ENCODE assay signal across 9 cellular contexts in the genomic region with DNA sequence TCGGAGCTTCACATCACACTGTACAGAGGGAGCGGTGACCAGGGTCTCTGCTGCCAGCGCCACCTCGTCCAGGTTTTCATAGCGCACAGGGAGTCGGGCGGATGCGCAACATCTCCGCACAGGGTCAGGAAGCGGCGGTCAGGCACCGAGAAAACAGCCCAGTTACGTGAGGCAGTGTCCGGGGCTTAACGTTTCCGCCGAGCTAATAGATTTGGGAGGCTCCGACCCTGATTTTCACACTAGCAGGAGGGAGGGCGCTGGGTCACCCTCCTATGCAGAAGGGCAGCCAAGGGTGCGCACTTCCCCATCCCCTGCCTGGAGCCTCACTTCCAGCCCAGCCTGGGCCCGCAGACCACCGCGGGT. TPM values are rescaled to one million over a fixed set of nuclear protein-coding genes. Genes with fewer than 3 reads are reported as not detected.
DNase-seq lines count a peak whose midpoint lies in the region; ATAC-seq and TF ChIP-seq lines count a peak whose summit lies in the region.
"Had no signal": no experiment of that assay in that cellular context is flagged by ENCODE, and none has a peak within 500 bp of the region (broad histone marks: within the 10 kb centered on the region; RNA-seq: fewer than 3 reads in every experiment).

No MANE protein-coding gene starts in this region.

- peak overlapping the region; percentile 77 for H2AFZ ChIP-seq in neuron (ENCODE audit: low read depth, low read length)

- H3K4me3 ChIP-seq in CD8-positive, alpha-beta memory T cell (ENCODE audit: low read length): peak overlapping the region; percentile 39
- H3K4me3 ChIP-seq in neuron (ENCODE audit: low read length): peak overlapping the region; percentile 48

- no peak overlapping the region for H3K27ac ChIP-seq in CD8-positive, alpha-beta memory T cell (ENCODE audit: low read depth, low read length)

- H3K36me3 Mint-ChIP-seq in CD8-positive, alpha-beta memory T cell: peaks cover 0 to 4% (median 2%) of the 10 kb centered on the region in 3 donors
- peaks cover 20% of the 10 kb centered on the region for H3K36me3 Mint-ChIP-seq in endothelial cell (ENCODE audit: low read depth, unreplicated experiment)

- H3K27me3 ChIP-seq in CD8-positive, alpha-beta memory T cell (ENCODE audit: insufficient read depth, low read length, poor library complexity, severe bottlenecking): peaks cover 25% of the 10 kb centered on the region
- peaks cover 77% of the 10 kb centered on the region for H3K27me3 ChIP-seq in neuron (ENCODE audit: insufficient read depth, low read length)

- no peak for TF ChIP-seq CTCF in endothelial cell (IDR thresholded peaks at IDR 0.05; ENCODE audit: unreplicated experiment)

- DNase-seq in CD8-positive, alpha-beta memory T cell: no peak
- DNase-seq in NCI-H748 treated with DMSO at 0.1 percent for 48 hours (lab: John Stamatoyannopoulos, UW): peak; percentile 26
- DNase-seq in endothelial cell (ENCODE audit: low spot score): peak; percentile 53
- DNase-seq in OCI-M1 (lab: John Stamatoyannopoulos, UW): no peak
- DNase-seq in AG20443 (ENCODE audit: low spot score): no peak

- POLR2A ChIA-PET in CD8-positive, alpha-beta memory T cell (lab: Charles Lee): no interaction called here

- H3K36me3 ChIP-seq in CD8-positive, alpha-beta memory T cell (ENCODE audit: insufficient read depth, low read length): no peaks in the 10 kb centered on the region
- H3K36me3 ChIP-seq in neuron (ENCODE audit: insufficient read depth, low read length): no peaks in the 10 kb centered on the region

- CTCF ChIA-PET in CD8-positive, alpha-beta memory T cell (lab: Charles Lee): no interaction called here

- peaks cover 79 to 90% of the 10 kb centered on the region in 2 donors for H3K27me3 Mint-ChIP-seq in CD8-positive, alpha-beta memory T cell
- H3K27me3 Mint-ChIP-seq in endothelial cell (ENCODE audit: unreplicated experiment): peaks cover 33% of the 10 kb centered on the region

- peak overlapping the region in 3 of 8 donors; percentile 17 to 47 (median 43) for H3K27ac Mint-ChIP-seq in CD8-positive, alpha-beta memory T cell
- peak overlapping the region; percentile 48 for H3K27ac Mint-ChIP-seq in endothelial cell (ENCODE audit: unreplicated experiment)

- no peaks in the 10 kb centered on the region for H3K9me3 ChIP-seq in CD8-positive, alpha-beta memory T cell (ENCODE audit: low read length)
- H3K9me3 ChIP-seq in neuron (ENCODE audit: low read length): no peaks in the 10 kb centered on the region

- peak overlapping the region; percentile 68 to 82 (median 76) for H3K4me3 Mint-ChIP-seq in CD8-positive, alpha-beta memory T cell
- H3K4me3 Mint-ChIP-seq in endothelial cell (ENCODE audit: unreplicated experiment): peak overlapping the region; percentile 86

- ATAC-seq in HG03460 (IDR thresholded peaks at IDR 0.05; ENCODE audit: unreplicated experiment): no peak
- no peak for ATAC-seq in GM19324 (IDR thresholded peaks at IDR 0.05; ENCODE audit: low FRiP score, unreplicated experiment)

- H3K4me1 ChIP-seq in CD8-positive, alpha-beta memory T cell (ENCODE audit: insufficient read depth, low read length): peaks cover 14% of the 10 kb centered on the region
- H3K4me1 ChIP-seq in neuron (ENCODE audit: insufficient read depth, low read length): peaks cover 17% of the 10 kb centered on the region

- peaks cover 17 to 23% (median 21%) of the 10 kb centered on the region in 3 donors for H3K4me1 Mint-ChIP-seq in CD8-positive, alpha-beta memory T cell
- H3K4me1 Mint-ChIP-seq in endothelial cell (ENCODE audit: unreplicated experiment): peaks cover 20% of the 10 kb centered on the region

- no peaks in the 10 kb centered on the region for H3K9me3 Mint-ChIP-seq in CD8-positive, alpha-beta memory T cell
- no peaks in the 10 kb centered on the region for H3K9me3 Mint-ChIP-seq in endothelial cell (ENCODE audit: unreplicated experiment)

RNA-seq across cellular contexts. Expression of a gene that starts 13.7 kb away (rescaled TPM):
- not detected for total RNA-seq in CD8-positive, alpha-beta memory T cell
- polyA plus RNA-seq in CD8-positive, alpha-beta memory T cell: not detected
- total RNA-seq in endothelial cell (ENCODE audit: unreplicated experiment): 24.3 TPM
- total RNA-seq: fibroblast of lung had no signal
- polyA plus RNA-seq: fibroblast of lung had no signal

Comparison
In these comparisons a context has a peak if more than half of its experiments do, and no peak if none do; other contexts are left out.
1. DNase-seq: peak in NCI-H748 treated with DMSO at 0.1 percent for 48 hours (single experiment) and endothelial cell (single experiment); none in CD8-positive, alpha-beta memory T cell (0 of 5), OCI-M1 (single experiment) and AG20443 (single experiment).
2. RNA of a gene that starts 13.7 kb away (total RNA-seq): 24.3 TPM in endothelial cell (single experiment); not detected in CD8-positive, alpha-beta memory T cell; every median in the first group is over 10 times any median in the second.